In the genomic region with DNA sequence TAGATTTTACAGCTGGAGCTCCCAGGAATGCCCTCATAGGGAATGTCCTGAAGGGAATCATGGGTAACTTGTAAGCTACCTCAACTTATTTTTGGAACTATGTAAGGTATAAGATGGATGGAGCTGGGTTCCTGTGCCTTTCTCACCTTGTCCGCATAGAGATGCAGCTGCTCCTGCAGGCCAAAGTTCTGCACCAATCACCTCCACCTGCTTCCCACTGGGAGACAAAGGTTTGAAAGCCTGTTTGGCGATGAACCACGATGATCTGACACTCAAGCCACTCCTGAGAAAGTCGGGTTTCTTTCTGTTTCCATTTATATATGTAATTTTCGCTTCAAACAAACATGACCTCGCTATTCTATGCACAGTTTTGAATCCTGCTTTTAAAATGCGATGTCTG, we compare ENCODE assay signal across 1 cellular context.
TF ChIP-seq lines count a peak whose summit lies in the region.

No MANE protein-coding gene starts in this region.

TF ChIP-seq in HCT116, 20 proteins besides CTCF, POLR2A, EP300 and RAD21 (continued from another document):
- TF ChIP-seq, protein P1, sequence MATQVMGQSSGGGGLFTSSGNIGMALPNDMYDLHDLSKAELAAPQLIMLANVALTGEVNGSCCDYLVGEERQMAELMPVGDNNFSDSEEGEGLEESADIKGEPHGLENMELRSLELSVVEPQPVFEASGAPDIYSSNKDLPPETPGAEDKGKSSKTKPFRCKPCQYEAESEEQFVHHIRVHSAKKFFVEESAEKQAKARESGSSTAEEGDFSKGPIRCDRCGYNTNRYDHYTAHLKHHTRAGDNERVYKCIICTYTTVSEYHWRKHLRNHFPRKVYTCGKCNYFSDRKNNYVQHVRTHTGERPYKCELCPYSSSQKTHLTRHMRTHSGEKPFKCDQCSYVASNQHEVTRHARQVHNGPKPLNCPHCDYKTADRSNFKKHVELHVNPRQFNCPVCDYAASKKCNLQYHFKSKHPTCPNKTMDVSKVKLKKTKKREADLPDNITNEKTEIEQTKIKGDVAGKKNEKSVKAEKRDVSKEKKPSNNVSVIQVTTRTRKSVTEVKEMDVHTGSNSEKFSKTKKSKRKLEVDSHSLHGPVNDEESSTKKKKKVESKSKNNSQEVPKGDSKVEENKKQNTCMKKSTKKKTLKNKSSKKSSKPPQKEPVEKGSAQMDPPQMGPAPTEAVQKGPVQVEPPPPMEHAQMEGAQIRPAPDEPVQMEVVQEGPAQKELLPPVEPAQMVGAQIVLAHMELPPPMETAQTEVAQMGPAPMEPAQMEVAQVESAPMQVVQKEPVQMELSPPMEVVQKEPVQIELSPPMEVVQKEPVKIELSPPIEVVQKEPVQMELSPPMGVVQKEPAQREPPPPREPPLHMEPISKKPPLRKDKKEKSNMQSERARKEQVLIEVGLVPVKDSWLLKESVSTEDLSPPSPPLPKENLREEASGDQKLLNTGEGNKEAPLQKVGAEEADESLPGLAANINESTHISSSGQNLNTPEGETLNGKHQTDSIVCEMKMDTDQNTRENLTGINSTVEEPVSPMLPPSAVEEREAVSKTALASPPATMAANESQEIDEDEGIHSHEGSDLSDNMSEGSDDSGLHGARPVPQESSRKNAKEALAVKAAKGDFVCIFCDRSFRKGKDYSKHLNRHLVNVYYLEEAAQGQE (IDR thresholded peaks at IDR 0.05; ENCODE audit: low read depth) = no peak
- TF ChIP-seq EZH2phosphoT487 (IDR thresholded peaks at IDR 0.05; ENCODE audit: borderline replicate concordance) = no peak
- no peak for TF ChIP-seq JUND (IDR thresholded peaks at IDR 0.05)
- TF ChIP-seq SIN3A (IDR thresholded peaks at IDR 0.05; ENCODE audit: low read depth) = no peak
- TF ChIP-seq CEBPB (IDR thresholded peaks at IDR 0.05; ENCODE audit: low read depth) = no peak
- TF ChIP-seq YY1 (IDR thresholded peaks at IDR 0.05; ENCODE audit: extremely low read depth, insufficient replicate concordance, low read depth, low read length) = no peak
